Comparison of ENCODE assay signal across 20 cellular contexts in the genomic region with DNA sequence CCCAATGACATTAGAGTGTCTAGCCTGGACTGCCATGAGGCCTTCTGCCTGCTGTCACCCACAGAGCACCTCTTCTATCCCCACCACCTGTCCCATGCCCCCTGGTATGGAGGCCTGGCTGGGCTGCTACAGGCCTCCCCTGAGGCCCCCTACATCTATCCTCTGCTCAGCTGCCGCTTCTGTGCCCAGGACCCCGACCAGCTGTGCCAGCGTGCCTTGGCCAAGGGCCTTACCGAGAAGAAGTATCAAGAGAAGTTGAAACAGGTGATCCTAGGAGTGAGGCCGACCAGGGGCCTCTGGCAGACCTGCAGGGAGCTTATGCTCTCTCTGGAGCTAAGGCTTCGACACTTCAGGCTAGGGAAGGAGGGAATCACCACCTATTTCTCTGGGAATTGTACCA. TPM values are rescaled to one million over a fixed set of nuclear protein-coding genes. Genes with fewer than 3 reads are reported as not detected.
DNase-seq lines count a peak whose midpoint lies in the region; ATAC-seq and TF ChIP-seq lines count a peak whose summit lies in the region.
"Had no signal": no experiment of that assay in that cellular context is flagged by ENCODE, and none has a peak within 500 bp of the region (broad histone marks: within the 10 kb centered on the region; RNA-seq: fewer than 3 reads in every experiment).

No MANE protein-coding gene starts in this region.

- ATAC-seq in sciatic nerve (peak; percentile 17), upper lobe of right lung (peak; percentile 26)
- ATAC-seq in activated T-cell treated with anti-CD3 and anti-CD28 coated beads, Interleukin-2, amount 50 U/mL, for 4 hours = no peak
- ATAC-seq: A549; CD8-positive, alpha-beta T cell; GM12878 had no signal

- no peak overlapping the region for H3K4me3 Mint-ChIP-seq in activated T-cell treated with anti-CD3 and anti-CD28 coated beads, Interleukin-2, amount 50 U/mL, for 4 hours
- H3K4me3 Mint-ChIP-seq: B cell; CD4-positive, alpha-beta T cell; CD8-positive, alpha-beta T cell had no signal

- intact Hi-C loops in sciatic nerve (cut with DNase I) = no loop called here
- intact Hi-C loops in upper lobe of right lung (cut with DNase I) = no loop called here

- no peaks in the 10 kb centered on the region for H3K27me3 ChIP-seq in upper lobe of right lung
- no peaks in the 10 kb centered on the region for H3K27me3 ChIP-seq in right atrium auricular region
- H3K27me3 ChIP-seq: BLaER1 treated with 17β-estradiol and CSF1 and Interleukin-3, amounts not matched to agents 10 nM and 100 nM had no signal

- H3K27ac ChIP-seq in upper lobe of right lung (no peak overlapping the region), right atrium auricular region (no peak overlapping the region)
- H3K27ac ChIP-seq: 22Rv1; A549; BLaER1 treated with 17β-estradiol and CSF1 and Interleukin-3, amounts not matched to agents 10 nM and 100 nM; C4-2B had no signal

- no peak overlapping the region for H3K4me3 ChIP-seq in upper lobe of right lung
- no peak overlapping the region for H3K4me3 ChIP-seq in right atrium auricular region
- H3K4me3 ChIP-seq: A549; BLaER1 treated with 17β-estradiol and CSF1 and Interleukin-3, amounts not matched to agents 10 nM and 100 nM; GM12878 had no signal

- H3K4me1 ChIP-seq in upper lobe of right lung (no peaks in the 10 kb centered on the region), right atrium auricular region (no peaks in the 10 kb centered on the region)
- H3K4me1 ChIP-seq: A549; BLaER1 treated with 17β-estradiol and CSF1 and Interleukin-3, amounts not matched to agents 10 nM and 100 nM; Caco-2 had no signal

- no peaks in the 10 kb centered on the region for H3K27me3 Mint-ChIP-seq in activated T-cell treated with anti-CD3 and anti-CD28 coated beads, Interleukin-2, amount 50 U/mL, for 4 hours (ENCODE audit: low read depth)
- H3K27me3 Mint-ChIP-seq: B cell; CD4-positive, alpha-beta T cell had no signal

- H3K36me3 Mint-ChIP-seq in activated T-cell treated with anti-CD3 and anti-CD28 coated beads, Interleukin-2, amount 50 U/mL, for 4 hours (ENCODE audit: insufficient read depth) = no peaks in the 10 kb centered on the region
- H3K36me3 Mint-ChIP-seq: CD8-positive, alpha-beta T cell had no signal

- H3K9me3 ChIP-seq in upper lobe of right lung (peaks cover 5% of the 10 kb centered on the region), right atrium auricular region (peaks cover 0 to 16% of the 10 kb centered on the region in 2 donors)
- H3K9me3 ChIP-seq: A549, Caco-2 had no signal

- H3K36me3 ChIP-seq in upper lobe of right lung = no peaks in the 10 kb centered on the region
- H3K36me3 ChIP-seq in right atrium auricular region = no peaks in the 10 kb centered on the region
- H3K36me3 ChIP-seq: BLaER1 treated with 17β-estradiol and CSF1 and Interleukin-3, amounts not matched to agents 10 nM and 100 nM had no signal

- peak; percentile 29 for DNase-seq in activated CD4-positive, CD25-positive, alpha-beta regulatory T cell treated with anti-CD3 and anti-CD28 coated beads, Interleukin-2, amount 50 U/mL, for 72 hours
- no peak for DNase-seq in activated CD4-positive, CD25-positive, alpha-beta regulatory T cell (lab: John Stamatoyannopoulos, UW)
- DNase-seq in sciatic nerve (ENCODE audit: low spot score) (no peak), upper lobe of right lung (no peak), right atrium auricular region (ENCODE audit: low spot score) (no peak), ureter (ENCODE audit: low spot score) (no peak)
- DNase-seq in activated T-cell treated with anti-CD3 and anti-CD28 coated beads, Interleukin-2, amount 50 U/mL, for 4 hours = no peak
- DNase-seq: AML-193; Caco-2; Calu3; CD4-positive, alpha-beta T cell; DMS79 treated with DMSO at 0.1 percent for 48 hours had no signal

- H3K9me3 Mint-ChIP-seq in activated T-cell treated with anti-CD3 and anti-CD28 coated beads, Interleukin-2, amount 50 U/mL, for 4 hours = peaks cover 24% of the 10 kb centered on the region

- H3K4me1 Mint-ChIP-seq in activated T-cell treated with anti-CD3 and anti-CD28 coated beads, Interleukin-2, amount 50 U/mL, for 4 hours (ENCODE audit: low read depth) = no peaks in the 10 kb centered on the region
- H3K4me1 Mint-ChIP-seq: B cell had no signal

- TF ChIP-seq CTCF in upper lobe of right lung (IDR thresholded peaks at IDR 0.05) (no peak), right atrium auricular region (IDR thresholded peaks at IDR 0.05) (no peak)

RNA-seq across cellular contexts. Expression of gene TECRL, which starts 21.7 kb away (rescaled TPM):
- not detected for total RNA-seq in sciatic nerve
- total RNA-seq in upper lobe of right lung = not detected
- total RNA-seq in right atrium auricular region = 100 to 1,000 TPM; 203 to 712 TPM
- total RNA-seq in activated T-cell treated with anti-CD3 and anti-CD28 coated beads, Interleukin-2, amount 50 U/mL, for 4 hours = not detected
- 0.16 TPM for total RNA-seq in ureter
- total RNA-seq: A172; B cell; Caco-2; Calu3; CD4-positive, alpha-beta T cell; CD8-positive, alpha-beta T cell; GM12878 had no signal

Comparison
In these comparisons a context has a peak if more than half of its experiments do, and no peak if none do; other contexts are left out.
1. ATAC-seq: peak in sciatic nerve (single experiment) and upper lobe of right lung (single experiment); none in activated T-cell treated with anti-CD3 and anti-CD28 coated beads, Interleukin-2, amount 50 U/mL, for 4 hours (0 of 2).
2. RNA of gene TECRL, which starts 21.7 kb away (total RNA-seq): 203 to 712 TPM in right atrium auricular region; 0.16 TPM in ureter (single experiment), not detected in upper lobe of right lung (single experiment), not detected in sciatic nerve (single experiment) and not detected in activated T-cell treated with anti-CD3 and anti-CD28 coated beads, Interleukin-2, amount 50 U/mL, for 4 hours; every median in the first group is over 100 times any median in the second.